8 cellular contexts compared by ENCODE assay signal in the genomic region with DNA sequence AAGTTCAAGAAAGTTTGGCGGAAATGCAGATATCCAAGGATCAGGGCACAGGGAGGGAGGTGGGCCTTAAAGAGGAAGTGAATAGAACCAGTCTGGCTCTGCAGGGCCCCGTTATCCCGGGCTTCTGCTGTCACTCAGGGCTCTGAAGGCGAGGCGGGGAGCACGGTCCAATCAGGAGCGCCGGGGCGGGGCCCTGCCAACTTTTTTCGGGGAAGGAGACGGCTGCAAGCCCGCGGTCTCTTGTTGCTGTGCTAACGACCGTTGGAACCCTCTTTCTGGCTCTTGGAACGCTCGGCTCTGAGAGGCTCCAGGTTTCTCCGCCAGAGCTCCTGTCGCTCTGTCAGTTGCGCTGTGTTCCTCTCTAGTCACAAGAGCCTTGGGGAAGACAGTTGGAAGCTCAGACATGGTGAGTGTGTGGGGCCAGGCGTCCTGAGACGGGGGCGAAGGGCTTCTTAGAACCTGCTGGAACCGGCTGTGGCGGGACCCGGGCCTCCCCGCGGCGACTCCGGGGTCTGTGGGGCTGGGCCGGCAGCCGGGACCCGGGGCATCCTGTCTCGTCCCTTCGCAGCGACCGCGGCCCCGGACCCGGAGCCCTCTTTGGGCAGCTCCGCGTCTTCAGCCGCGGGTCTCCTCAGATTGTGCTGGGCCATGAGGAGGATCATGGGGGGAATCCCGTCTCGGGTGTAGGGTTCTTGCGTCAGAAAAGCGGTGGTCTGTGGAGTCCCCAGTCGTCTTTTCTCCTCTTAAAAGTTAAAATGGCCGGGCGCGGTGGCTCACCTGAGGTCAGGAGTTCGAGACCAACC. TPM values are rescaled to one million over a fixed set of nuclear protein-coding genes. Genes with fewer than 3 reads are reported as not detected.
A peak's percentile ranks its signal among the peaks of the same experiment; 100 is the strongest.
DNase-seq lines count a peak whose midpoint lies in the region; ATAC-seq and TF ChIP-seq lines count a peak whose summit lies in the region.

No MANE protein-coding gene starts in this region.

- TF ChIP-seq CTCF in GM10248 (IDR thresholded peaks at IDR 0.05; ENCODE audit: control extremely low read depth, extremely low read depth, low read depth, missing control alignments) = no peak
- TF ChIP-seq CTCF in left lung (IDR thresholded peaks at IDR 0.05) = no peak

- no peaks in the 10 kb centered on the region for H3K36me3 ChIP-seq in left lung

- POLR2A ChIA-PET in GM10248 (lab: Yijun Ruan, JAX) = no interaction called here
- POLR2A ChIA-PET in activated CD4-positive, alpha-beta T cell treated with anti-CD3 and anti-CD28 coated beads for 36 hours (lab: Charles Lee) = interaction anchor here (0.6 kb wide), 2 partner anchors 107 to 284 kb away, joined by 3 read pairs; no protein-coding TSS in a partner anchor

- peak; percentile 91 for DNase-seq in GM10248 (ENCODE audit: extremely low spot score)
- peak; percentile 89 for DNase-seq in Jurkat, Clone E6-1 (ENCODE audit: low read depth, low spot score)
- DNase-seq in activated CD4-positive, alpha-beta T cell treated with anti-CD3 and anti-CD28 coated beads for 36 hours = peak; percentile 90
- peak; percentile 40 to 87 for DNase-seq in dermis microvascular lymphatic vessel endothelial cell (ENCODE audit: low read depth in 2 of 2)
- DNase-seq in left lung = peak; percentile 92 to 97
- peak; percentile 12 to 67 (median 39) for DNase-seq in stimulated activated CD4-positive, alpha-beta T cell treated with anti-CD3 and anti-CD28 coated beads, Interleukin-1b, Interleukin-23, amount 100 ng/mL, for 24 hours (ENCODE audit: low read depth in 4 of 4, low spot score in 1 of 4)
- no peak for DNase-seq in NCI-H187 treated with DMSO at 0.1 percent for 48 hours (lab: John Stamatoyannopoulos, UW)

- peaks cover 6% of the 10 kb centered on the region for H3K27me3 Mint-ChIP-seq in activated CD4-positive, alpha-beta T cell treated with anti-CD3 and anti-CD28 coated beads for 36 hours

- peaks cover 13% of the 10 kb centered on the region for H3K36me3 Mint-ChIP-seq in activated CD4-positive, alpha-beta T cell treated with anti-CD3 and anti-CD28 coated beads for 36 hours (ENCODE audit: low read depth)

- H3K4me3 Mint-ChIP-seq in activated CD4-positive, alpha-beta T cell treated with anti-CD3 and anti-CD28 coated beads for 36 hours = peak overlapping the region; percentile 80

- peaks cover 0 to 20% of the 10 kb centered on the region in 2 donors for H3K4me1 ChIP-seq in left lung

- CTCF ChIA-PET in GM10248 (lab: Yijun Ruan, JAX) = interaction anchor here (1.2 to 5.0 kb wide), 12 partner anchors 11 to 579 kb away, joined by 3 to 54 read pairs (median 12); a partner anchor contains a TSS
- CTCF ChIA-PET in activated CD4-positive, alpha-beta T cell treated with anti-CD3 and anti-CD28 coated beads for 36 hours (lab: Charles Lee) = interaction anchor here (0.6 to 3.7 kb wide), 12 partner anchors 8 to 574 kb away, joined by 3 to 50 read pairs (median 3); a partner anchor contains a TSS

- H3K9me3 ChIP-seq in left lung = no peaks in the 10 kb centered on the region

- H3K9me3 Mint-ChIP-seq in activated CD4-positive, alpha-beta T cell treated with anti-CD3 and anti-CD28 coated beads for 36 hours (ENCODE audit: low read depth) = no peaks in the 10 kb centered on the region

- peak overlapping the region; percentile 62 for H3K4me3 ChIP-seq in Jurkat, Clone E6-1 (ENCODE audit: low read length)
- peak overlapping the region; percentile 55 to 79 for H3K4me3 ChIP-seq in left lung

- H3K27me3 ChIP-seq in left lung = no peaks in the 10 kb centered on the region

- peak; percentile 92 for ATAC-seq in activated CD4-positive, alpha-beta T cell treated with anti-CD3 and anti-CD28 coated beads for 36 hours
- ATAC-seq in left lung (peak; percentile 99), GM19397 (IDR thresholded peaks at IDR 0.05; ENCODE audit: unreplicated experiment) (no peak)

- H3K27ac Mint-ChIP-seq in activated CD4-positive, alpha-beta T cell treated with anti-CD3 and anti-CD28 coated beads for 36 hours = peak overlapping the region; percentile 69

- intact Hi-C loops in activated CD4-positive, alpha-beta T cell treated with anti-CD3 and anti-CD28 coated beads for 36 hours (cut with DNase I, micrococcal nuclease) = loop anchor here in 1 of 2 experiments (1.0 kb wide), 3 partner anchors 48 to 168 kb away; a partner anchor contains a TSS
- intact Hi-C loops in left lung (cut with DNase I) = no loop called here

- H3K4me1 Mint-ChIP-seq in activated CD4-positive, alpha-beta T cell treated with anti-CD3 and anti-CD28 coated beads for 36 hours = peaks cover 10% of the 10 kb centered on the region

- H3K27ac ChIP-seq in left lung = peak overlapping the region; percentile 85 to 89

RNA-seq across cellular contexts. Expression of a gene that starts 27.7 kb away (rescaled TPM):
- polyA plus RNA-seq in Jurkat, Clone E6-1 (2012; ENCODE audit: insufficient read depth, insufficient read length) = not detected
- 1 to 10 TPM; 4.4 to 5.5 TPM for total RNA-seq in activated CD4-positive, alpha-beta T cell treated with anti-CD3 and anti-CD28 coated beads for 36 hours
- total RNA-seq in dermis microvascular lymphatic vessel endothelial cell = 2.2 and 3.0 TPM in 2 replicates
- total RNA-seq in left lung = 1 to 10 TPM; 7.6 to 8.2 TPM

RNA-seq across cellular contexts. Expression of a gene that starts 39.5 kb away (rescaled TPM):
- 0.53 TPM for polyA plus RNA-seq in Jurkat, Clone E6-1 (2012; ENCODE audit: insufficient read depth, insufficient read length)
- total RNA-seq in activated CD4-positive, alpha-beta T cell treated with anti-CD3 and anti-CD28 coated beads for 36 hours = 1 to 10 TPM; 1.1 TPM
- 0.13 and 0.26 TPM in 2 replicates for total RNA-seq in dermis microvascular lymphatic vessel endothelial cell
- under 1 TPM; 0.32 to 0.50 TPM for total RNA-seq in left lung

RNA-seq across cellular contexts. Expression of a gene that starts 47.9 kb away (rescaled TPM):
- not detected for polyA plus RNA-seq in Jurkat, Clone E6-1 (2012; ENCODE audit: insufficient read depth, insufficient read length)
- 1 to 10 TPM; 3.2 to 3.3 TPM for total RNA-seq in activated CD4-positive, alpha-beta T cell treated with anti-CD3 and anti-CD28 coated beads for 36 hours
- 2.4 and 2.8 TPM in 2 replicates for total RNA-seq in dermis microvascular lymphatic vessel endothelial cell
- 1 to 10 TPM; 3.5 to 4.8 TPM for total RNA-seq in left lung

RNA-seq across cellular contexts. Expression of a gene that starts 56.8 kb away (rescaled TPM):
- polyA plus RNA-seq in Jurkat, Clone E6-1 (2012; ENCODE audit: insufficient read depth, insufficient read length) = 0.96 TPM
- 1 to 10 TPM; 1.2 to 1.5 TPM for total RNA-seq in activated CD4-positive, alpha-beta T cell treated with anti-CD3 and anti-CD28 coated beads for 36 hours
- 1.2 and 2.0 TPM in 2 replicates for total RNA-seq in dermis microvascular lymphatic vessel endothelial cell
- 1 to 10 TPM; 4.4 to 6.2 TPM for total RNA-seq in left lung
